Comparison of ENCODE assay signal across 9 cellular contexts in genomic region chr1:244176201-244176600, GRCh38.
"Had no signal": no experiment of that assay in that cellular context is flagged by ENCODE, and none has a peak within 500 bp of the region (broad histone marks: within the 10 kb centered on the region; RNA-seq: fewer than 3 reads in every experiment).

No MANE protein-coding gene starts in this region.

- H2AFZ ChIP-seq: GM23248 had no signal

- H3K4me1 ChIP-seq: HAP-1 had no signal

- ATAC-seq: HCT116, HepG2 had no signal

- H3K4me3 ChIP-seq: GM23248, HAP-1 had no signal

- DNase-seq: GM23248, GOT3, H7, HFFc6, KBM-7 had no signal

- H3K9ac ChIP-seq: GM23248 had no signal

- H3K27ac ChIP-seq: GM23248, HL-60 had no signal

- FAIRE-seq: HepG2 had no signal

- H3K9me3 ChIP-seq: HAP-1 had no signal

- H3K36me3 ChIP-seq: HAP-1 had no signal
